2 cellular contexts compared by ENCODE assay signal in genomic region chr19:35607170-35607569, GRCh38.
TF ChIP-seq lines count a peak whose summit lies in the region.

No MANE protein-coding gene starts in this region.

TF ChIP-seq in HEK293, 187 proteins besides CTCF, POLR2A, EP300 and RAD21:
- TF ChIP-seq ZNF18 (tag by site-specific recombination; IDR thresholded peaks at IDR 0.05) (peak; percentile 72), ZNF639 (tag by site-specific recombination; IDR thresholded peaks at IDR 0.05) (0 out of 2 replicates have a peak, but pooled peaks have one; percentile 25), SETDB1 (IDR thresholded peaks at IDR 0.05; ENCODE audit: insufficient read length, low read length) (peak; percentile 68), SP3 (tag by site-specific recombination; IDR thresholded peaks at IDR 0.05) (0 out of 2 replicates have a peak, but pooled peaks have one; percentile 30), ZNF610 (tag by site-specific recombination; IDR thresholded peaks at IDR 0.05; ENCODE audit: borderline replicate concordance) (0 out of 2 replicates have a peak, but pooled peaks have one; percentile 39), ZNF280D (tag by site-specific recombination; IDR thresholded peaks at IDR 0.05) (0 out of 2 replicates have a peak, but pooled peaks have one; percentile 42)
TF ChIP-seq in HEK293: peak in this region for 6; not testable (repeated sequence) for 181.

TF ChIP-seq in K562, 482 proteins besides CTCF, POLR2A, EP300 and RAD21:
- peak; percentile 86 for TF ChIP-seq TRIM28 (IDR thresholded peaks at IDR 0.05)
- TF ChIP-seq TRIM24 (IDR thresholded peaks at IDR 0.05) = peak in 1 of 2 experiments; percentile 24; a peak in 1 of 4 replicates
- peak; percentile 86 for TF ChIP-seq CBX5 (IDR thresholded peaks at IDR 0.05; ENCODE audit: borderline replicate concordance, low read depth)
